8 cellular contexts compared by ENCODE assay signal in the genomic region with DNA sequence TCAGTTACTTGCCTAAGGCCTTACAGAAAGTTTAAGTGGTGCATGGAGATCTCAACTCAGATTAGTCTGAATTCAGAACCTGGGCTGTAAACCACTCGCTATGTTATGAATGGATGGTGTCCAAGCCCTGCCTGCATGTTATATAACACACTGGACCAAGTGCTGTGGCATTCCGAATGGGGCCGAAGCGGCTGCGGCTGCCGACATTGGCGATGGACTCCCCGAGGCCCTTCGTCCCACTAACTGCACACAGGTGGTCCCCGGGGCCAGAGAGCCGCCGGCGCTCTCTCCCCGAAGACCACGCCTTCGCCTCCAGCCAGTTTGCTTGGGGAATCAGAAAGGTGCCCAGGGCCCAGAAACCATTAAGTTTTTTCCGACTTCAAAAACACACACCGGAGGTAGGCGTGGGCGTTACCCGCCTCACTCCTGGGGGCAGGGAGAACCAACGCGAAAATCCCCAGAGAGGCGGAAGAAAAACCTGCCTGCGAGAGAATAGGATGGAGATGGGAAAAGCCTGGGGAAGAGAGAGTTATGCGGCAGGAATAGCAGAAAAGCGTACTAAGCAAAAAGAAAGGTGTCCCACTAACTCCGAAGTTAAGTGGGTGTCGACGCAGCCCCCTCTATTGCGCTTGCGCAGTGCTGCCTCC. TPM values are rescaled to one million over a fixed set of nuclear protein-coding genes. Genes with fewer than 3 reads are reported as not detected.
DNase-seq lines count a peak whose midpoint lies in the region; ATAC-seq and TF ChIP-seq lines count a peak whose summit lies in the region.

No MANE protein-coding gene starts in this region.

- H3K27me3 ChIP-seq in A673 (replicated peaks; ENCODE audit: insufficient read depth, low read depth, low read length, poor library complexity): no peaks in the 10 kb centered on the region
- no peaks in the 10 kb centered on the region for H3K27me3 ChIP-seq in gastroesophageal sphincter
- H3K27me3 ChIP-seq in parathyroid adenoma (ENCODE audit: control insufficient read depth, insufficient read depth, low read length): no peaks in the 10 kb centered on the region

- no TSS peak for BruUV-seq in A673 (replicated peaks; lab: Mats Ljungman, UMichigan)

- H3K4me1 ChIP-seq in A673 (ENCODE audit: insufficient read depth, low read length, poor library complexity, severe bottlenecking) (peaks cover 13% of the 10 kb centered on the region), gastroesophageal sphincter (peaks cover 0 to 42% (median 0%) of the 10 kb centered on the region in 3 donors), parathyroid adenoma (no peaks in the 10 kb centered on the region)

- POLR2A ChIA-PET in A673 (lab: Charles Lee; ENCODE audit: low non-redundant PET): interaction anchor here (0.6 kb wide), 1 partner anchor 19 kb away, joined by 4 read pairs; no protein-coding TSS in a partner anchor

- H3K9ac ChIP-seq in parathyroid adenoma: no peak overlapping the region

- H3K36me3 ChIP-seq in A673 (ENCODE audit: insufficient read depth, low read length, poor library complexity, severe bottlenecking) (no peaks in the 10 kb centered on the region), gastroesophageal sphincter (no peaks in the 10 kb centered on the region), parathyroid adenoma (ENCODE audit: control insufficient read depth, insufficient read depth, low read length) (no peaks in the 10 kb centered on the region)

- no peak for TF ChIP-seq EP300 in gastroesophageal sphincter (IDR thresholded peaks at IDR 0.05)

- peak overlapping the region; percentile 96 for H3K4me2 ChIP-seq in parathyroid adenoma (ENCODE audit: low read length)

- no peaks in the 10 kb centered on the region for H3K79me2 ChIP-seq in parathyroid adenoma

- intact Hi-C loops in A673 (cut with micrococcal nuclease; ENCODE audit: unreplicated experiment): no loop called here

- peak overlapping the region; percentile 89 for H2AFZ ChIP-seq in parathyroid adenoma

- H3K9me3 ChIP-seq in A673 (ENCODE audit: low read depth, low read length, poor library complexity, severe bottlenecking) (no peaks in the 10 kb centered on the region), gastroesophageal sphincter (no peaks in the 10 kb centered on the region), parathyroid adenoma (ENCODE audit: control insufficient read depth, low read length) (no peaks in the 10 kb centered on the region)

- H3K4me3 ChIP-seq in A673 (ENCODE audit: low read depth, low read length, poor library complexity, severe bottlenecking): peak overlapping the region; percentile 53
- H3K4me3 ChIP-seq in gastroesophageal sphincter: peak overlapping the region; percentile 61 to 83
- peak overlapping the region; percentile 96 for H3K4me3 ChIP-seq in parathyroid adenoma (ENCODE audit: low read depth, low read length)

- CTCF ChIA-PET in A673 (lab: Charles Lee): no interaction called here

- peak; percentile 6 for ATAC-seq in GM18520 (IDR thresholded peaks at IDR 0.05; ENCODE audit: unreplicated experiment)
- ATAC-seq in HG03045 (IDR thresholded peaks at IDR 0.05; ENCODE audit: unreplicated experiment): peak; percentile 26
- peak; percentile 29 for ATAC-seq in gastroesophageal sphincter

- TF ChIP-seq POLR2A in gastroesophageal sphincter (IDR thresholded peaks at IDR 0.05): no peak

- TF ChIP-seq CTCF in A673 (conservative IDR thresholded peaks at IDR 0.05; ENCODE audit: low read depth, low read length) (no peak), VCaP (conservative IDR thresholded peaks at IDR 0.05) (no peak), gastroesophageal sphincter (IDR thresholded peaks at IDR 0.05) (no peak), parathyroid adenoma (IDR thresholded peaks at IDR 0.05) (no peak)

- no peak for DNase-seq in A673 (ENCODE audit: low spot score)
- no peak for DNase-seq in NCI-H526 treated with DMSO at 0.1 percent for 48 hours (lab: John Stamatoyannopoulos, UW)
- no peak for DNase-seq in mucosa of gallbladder (ENCODE audit: low spot score)

- H3K27ac ChIP-seq in A673 (ENCODE audit: low read depth, low read length, poor library complexity, severe bottlenecking) (peak overlapping the region; percentile 27), VCaP (peak overlapping the region; percentile 76), gastroesophageal sphincter (peak overlapping the region; percentile 66 to 91 (median 88)), parathyroid adenoma (peak overlapping the region; percentile 92)

- 0% methylated on average over 9 to 21 of the region's 32 CpGs for WGBS in gastroesophageal sphincter (ENCODE audit: low coverage in 1 of 2), 2 donors

RNA-seq across cellular contexts. Expression of gene TENT5C, which starts 0.6 kb away (rescaled TPM):
- 0.90 and 1.1 TPM in 2 replicates for total RNA-seq in A673 (2021)
- 1 to 10 TPM; 1.5 to 6.1 (median 3.2) TPM for total RNA-seq in gastroesophageal sphincter
- 8.1 TPM for total RNA-seq in mucosa of gallbladder

Comparison
In these comparisons a context has a peak if more than half of its experiments do, and no peak if none do; other contexts are left out.
1. H3K27ac ChIP-seq: peak in every context shown above with its lines; median percentile 92 in parathyroid adenoma; 88 in gastroesophageal sphincter; 76 in VCaP; 27 in A673.